31 cellular contexts compared by ENCODE assay signal in genomic region chr9:20649381-20649780, GRCh38. TPM values are rescaled to one million over a fixed set of nuclear protein-coding genes. Genes with fewer than 3 reads are reported as not detected.
DNase-seq lines count a peak whose midpoint lies in the region; ATAC-seq, FAIRE-seq and TF ChIP-seq lines count a peak whose summit lies in the region.
"Had no signal": no experiment of that assay in that cellular context is flagged by ENCODE, and none has a peak within 500 bp of the region (broad histone marks: within the 10 kb centered on the region; RNA-seq: fewer than 3 reads in every experiment).

No MANE protein-coding gene starts in this region.

- no peaks in the 10 kb centered on the region for H3K9me3 ChIP-seq in gastroesophageal sphincter
- H3K9me3 ChIP-seq: adrenal gland, right atrium auricular region, upper lobe of left lung had no signal

- H3K27me3 ChIP-seq in bronchial epithelial cell (ENCODE audit: control insufficient read depth, insufficient read depth, low read length) (peaks cover 2% of the 10 kb centered on the region), foreskin keratinocyte (no peaks in the 10 kb centered on the region), gastroesophageal sphincter (no peaks in the 10 kb centered on the region)
- H3K27me3 ChIP-seq: adrenal gland, heart left ventricle, right atrium auricular region, upper lobe of left lung had no signal

- DNase-seq in NCI-H1105 treated with DMSO at 0.1 percent for 48 hours (lab: John Stamatoyannopoulos, UW) (peak; percentile 28), NCI-H1105 (lab: John Stamatoyannopoulos, UW) (no peak), M059J (ENCODE audit: low read depth) (peak; percentile 7), bronchial epithelial cell (ENCODE audit: low read depth) (peak; percentile 12), foreskin keratinocyte (peak; percentile 10 to 31), kidney tubule cell (ENCODE audit: low spot score) (no peak), OCI-M2 (lab: John Stamatoyannopoulos, UW; ENCODE audit: unreplicated experiment) (no peak)
- DNase-seq: 8988T; activated CD4-positive, alpha-beta T cell treated with anti-CD3 and anti-CD28 coated beads for 36 hours; activated CD8-positive, alpha-beta T cell treated with anti-CD3 and anti-CD28 coated beads, Interleukin-2, amount 10 ng/mL, durations not matched to agents 7 days and 5 days; activated naive CD4-positive, alpha-beta T cell treated with anti-CD3 and anti-CD28 coated beads, Interleukin-2, amount 10 ng/mL, durations not matched to agents 7 days and 5 days; adrenal gland; Calu3; cerebellar nuclear complex; DND-41; GOT3; heart left ventricle; HFFc6; NCI-H1092 treated with DMSO at 0.1 percent for 48 hours; NCI-H2081 treated with DMSO at 0.1 percent for 48 hours; NCI-H510A treated with DMSO at 0.1 percent for 48 hours; SHP77 treated with DMSO at 0.1 percent for 48 hours; small intestine; stimulated activated naive CD4-positive, alpha-beta T cell; upper lobe of left lung had no signal

- WGBS in gastroesophageal sphincter (ENCODE audit: low coverage in 1 of 2), 2 donors: 22 to 38% methylated on average over 1 of the region's 1 CpG

- TF ChIP-seq EP300 in gastroesophageal sphincter (IDR thresholded peaks at IDR 0.05): no peak

- FAIRE-seq in bronchial epithelial cell (lab: Jason Lieb, UNC): no peak
- FAIRE-seq: K562, keratinocyte, RCC 7860, small intestine had no signal

- H3K36me3 ChIP-seq in bronchial epithelial cell (ENCODE audit: control insufficient read depth, insufficient read depth, low read length) (no peaks in the 10 kb centered on the region), gastroesophageal sphincter (no peaks in the 10 kb centered on the region)
- H3K36me3 ChIP-seq: adrenal gland, heart left ventricle, right atrium auricular region, upper lobe of left lung had no signal

- H3K27ac ChIP-seq in foreskin keratinocyte: no peak overlapping the region
- H3K27ac ChIP-seq in gastroesophageal sphincter: no peak overlapping the region
- H3K27ac ChIP-seq: adrenal gland, heart left ventricle, parathyroid adenoma, right atrium auricular region, upper lobe of left lung had no signal

- TF ChIP-seq POLR2A in gastroesophageal sphincter (IDR thresholded peaks at IDR 0.05): no peak

- H3K4me3 ChIP-seq in bronchial epithelial cell (ENCODE audit: low read depth, low read length) (no peak overlapping the region), gastroesophageal sphincter (no peak overlapping the region)
- H3K4me3 ChIP-seq: adrenal gland, heart left ventricle, K562, right atrium auricular region, upper lobe of left lung had no signal

- no peak for TF ChIP-seq CTCF in bronchial epithelial cell (IDR thresholded peaks at IDR 0.05; ENCODE audit: insufficient read depth, low read length, severe bottlenecking)
- no peak for TF ChIP-seq CTCF in foreskin keratinocyte (conservative IDR thresholded peaks at IDR 0.05)
- no peak for TF ChIP-seq CTCF in gastroesophageal sphincter (IDR thresholded peaks at IDR 0.05)

- ATAC-seq in foreskin keratinocyte (no peak), gastroesophageal sphincter (no peak)
- ATAC-seq: activated CD4-positive, alpha-beta T cell treated with anti-CD3 and anti-CD28 coated beads for 36 hours; activated CD8-positive, alpha-beta T cell treated with anti-CD3 and anti-CD28 coated beads, Interleukin-2, amount 10 ng/mL, durations not matched to agents 7 days and 5 days; heart left ventricle; K562 had no signal

- H3K4me1 ChIP-seq in foreskin keratinocyte (no peaks in the 10 kb centered on the region), gastroesophageal sphincter (peaks cover 0 to 8% (median 0%) of the 10 kb centered on the region in 3 donors)
- H3K4me1 ChIP-seq: adrenal gland, parathyroid adenoma, right atrium auricular region, upper lobe of left lung had no signal

RNA-seq across cellular contexts. Expression of gene MLLT3, which starts 27.1 kb away (rescaled TPM):
- 13.8 and 18.1 TPM in 2 replicates for total RNA-seq in M059J (2014; rRNA removed; shearing (Covaris generic))
- total RNA-seq in bronchial epithelial cell (15.8 and 30.1 TPM in 2 replicates), foreskin keratinocyte (11.9 and 16.9 TPM in 2 replicates), gastroesophageal sphincter (10 to 100 TPM; 21.2 to 37.2 (median 29.6) TPM)
- 8.0 and 8.1 TPM in 2 replicates for polyA plus RNA-seq in foreskin keratinocyte

RNA-seq across cellular contexts. Expression of gene FOCAD, which starts 34.7 kb away (rescaled TPM):
- total RNA-seq in M059J (2014; rRNA removed; shearing (Covaris generic)): 36.2 and 39.6 TPM in 2 replicates
- total RNA-seq in bronchial epithelial cell (28.4 and 34.3 TPM in 2 replicates), foreskin keratinocyte (27.5 and 29.3 TPM in 2 replicates), gastroesophageal sphincter (10 to 100 TPM; 23.0 to 35.9 (median 30.4) TPM)
- polyA plus RNA-seq in foreskin keratinocyte: 9.1 and 9.9 TPM in 2 replicates

Comparison
In these comparisons a context has a peak if more than half of its experiments do, and no peak if none do; other contexts are left out.
1. DNase-seq: peak in NCI-H1105 treated with DMSO at 0.1 percent for 48 hours (single experiment), M059J (single experiment), bronchial epithelial cell (single experiment) and foreskin keratinocyte (2 of 2); none in NCI-H1105 (single experiment), kidney tubule cell (single experiment) and OCI-M2 (single experiment).